Comparison of ENCODE assay signal across 10 cellular contexts in genomic region chr9:19788614-19789271, GRCh38. TPM values are rescaled to one million over a fixed set of nuclear protein-coding genes. Genes with fewer than 3 reads are reported as not detected.
DNase-seq lines count a peak whose midpoint lies in the region; TF ChIP-seq lines count a peak whose summit lies in the region.
"Had no signal": no experiment of that assay in that cellular context is flagged by ENCODE, and none has a peak within 500 bp of the region (broad histone marks: within the 10 kb centered on the region; RNA-seq: fewer than 3 reads in every experiment).

Gene SLC24A2 (minus strand): TSS chr9:19789037.

- no peak for TF ChIP-seq EP300 in ovary (IDR thresholded peaks at IDR 0.05)

- no peak within 1 kb of the TSS for H3K27ac Mint-ChIP-seq in nephron
- H3K27ac Mint-ChIP-seq in CD14-positive monocyte = no peak within 1 kb of the TSS

- no peaks in the 10 kb centered on the region for H3K36me3 ChIP-seq in ovary

- H3K9me3 ChIP-seq in ovary = no peaks in the 10 kb centered on the region

- 0 to 4% (median 1%) methylated on average over 12 to 67 of the region's 67 CpGs for WGBS in ovary, 3 donors

- H3K27ac ChIP-seq in dorsolateral prefrontal cortex (peak within 1 kb of the TSS; percentile 60 to 98 (median 95)), ovary (no peak within 1 kb of the TSS)

- intact Hi-C loops in dorsolateral prefrontal cortex (cut with DNase I) (loop anchor here (2.0 to 10.0 kb wide), 7 partner anchors 86 to 316 kb away; no protein-coding TSS in a partner anchor), CD14-positive monocyte (cut with micrococcal nuclease) (no loop called here), ovary (cut with DNase I) (no loop called here)

- peak within 1 kb of the TSS; percentile 53 to 89 (median 77) for H3K4me3 ChIP-seq in dorsolateral prefrontal cortex
- H3K4me3 ChIP-seq in ovary = no peak within 1 kb of the TSS

- H3K4me1 ChIP-seq in ovary (ENCODE audit: insufficient read depth) = no peaks in the 10 kb centered on the region

- no peak for TF ChIP-seq POLR2A in ovary (IDR thresholded peaks at IDR 0.05)

- H3K27me3 ChIP-seq in dorsolateral prefrontal cortex = peaks cover 0 to 12% (median 0%) of the 10 kb centered on the region in 45 donors
- no peaks in the 10 kb centered on the region for H3K27me3 ChIP-seq in ovary

- H3K27me3 Mint-ChIP-seq in nephron (ENCODE audit: low read depth) (peaks cover 83% of the 10 kb centered on the region), CD14-positive monocyte (ENCODE audit: low read depth in 3 of 3) (peaks cover 24 to 58% (median 41%) of the 10 kb centered on the region in 3 donors)

- H3K9me3 Mint-ChIP-seq in nephron (peaks cover 3% of the 10 kb centered on the region), CD14-positive monocyte (peaks cover 2 to 11% (median 5%) of the 10 kb centered on the region in 7 donors)

- H3K4me1 Mint-ChIP-seq in nephron = peaks cover 4% of the 10 kb centered on the region
- peaks cover 4% of the 10 kb centered on the region for H3K4me1 Mint-ChIP-seq in CD14-positive monocyte

- peak in 10 of 56 donors; percentile 5 to 41 (median 13) for TF ChIP-seq CTCF in dorsolateral prefrontal cortex (IDR thresholded peaks at IDR 0.05 in 54 of 56, conservative IDR thresholded peaks at IDR 0.05 in 2 of 56; ENCODE audit: low read depth in 1 of 56, partially characterized antibody in 56 of 56)
- no peak for TF ChIP-seq CTCF in nephron (IDR thresholded peaks at IDR 0.05; ENCODE audit: unreplicated experiment in 3 of 3)
- no peak for TF ChIP-seq CTCF in CD14-positive monocyte (IDR thresholded peaks at IDR 0.05)
- no peak for TF ChIP-seq CTCF in ovary (IDR thresholded peaks at IDR 0.05)

- DNase-seq in Ammon's horn (ENCODE audit: low spot score) = peak; percentile 79
- peak; percentile 24 for DNase-seq in NCI-H1092 (lab: John Stamatoyannopoulos, UW)
- DNase-seq in dorsolateral prefrontal cortex = peak; percentile 28 to 86 (median 70)
- DNase-seq in DMS114 treated with DMSO at 0.1 percent for 48 hours (lab: John Stamatoyannopoulos, UW; ENCODE audit: unreplicated experiment) = no peak
- DNase-seq in CD14-positive monocyte (ENCODE audit: low spot score) = no peak
- no peak for DNase-seq in ovary
- no peak for DNase-seq in NCI-H69 (lab: John Stamatoyannopoulos, UW)
- DNase-seq: activated CD4-positive, CD25-positive, alpha-beta regulatory T cell treated with anti-CD3 and anti-CD28 coated beads, Interleukin-2, amount 50 U/mL, for 72 hours had no signal

- no peaks in the 10 kb centered on the region for H3K36me3 Mint-ChIP-seq in nephron (ENCODE audit: low read depth)
- no peaks in the 10 kb centered on the region for H3K36me3 Mint-ChIP-seq in CD14-positive monocyte

- H3K4me3 Mint-ChIP-seq in nephron (peak within 1 kb of the TSS; percentile 70 to 74 (median 73)), CD14-positive monocyte (peak within 1 kb of the TSS in 1 of 2 donors; percentile 79)

RNA-seq across cellular contexts. Expression of gene SLC24A2, which starts in this region (rescaled TPM):
- 100 to 1,000 TPM in 119 of 120 experiments, 10 to 100 TPM in 1; 72.9 to 391 (median 239) TPM for total RNA-seq in dorsolateral prefrontal cortex
- polyA plus RNA-seq in CD14-positive monocyte = not detected
- total RNA-seq in ovary = under 1 TPM in 5 of 7 donors, not detected in 2; 0.11 to 0.69 (median 0.28) TPM
- under 1 TPM; 0.01 to 0.08 TPM for polyA plus RNA-seq in ovary
- total RNA-seq: aorta had no signal
- polyA plus RNA-seq: aorta had no signal

Comparison
In these comparisons a context has a peak if more than half of its experiments do, and no peak if none do; other contexts are left out.
1. RNA of gene SLC24A2 (total RNA-seq): 72.9 to 391 TPM in dorsolateral prefrontal cortex; 0.11 to 0.69 TPM in ovary; every median in the first group is over 10 times any median in the second.
2. DNase-seq: peak in Ammon's horn (single experiment), NCI-H1092 (single experiment) and dorsolateral prefrontal cortex (10 of 10); none in DMS114 treated with DMSO at 0.1 percent for 48 hours (single experiment), CD14-positive monocyte (single experiment), ovary (0 of 5) and NCI-H69 (single experiment).
3. H3K27ac ChIP-seq: peak in dorsolateral prefrontal cortex (59 of 59); none in ovary (0 of 2).
4. intact Hi-C loops: an anchor here in dorsolateral prefrontal cortex (2.0 to 10.0 kb wide); none called in CD14-positive monocyte and ovary.